Comparison of ENCODE assay signal across 11 cellular contexts in genomic region chr6:99993533-99994251, GRCh38. TPM values are rescaled to one million over a fixed set of nuclear protein-coding genes. Genes with fewer than 3 reads are reported as not detected.
DNase-seq lines count a peak whose midpoint lies in the region; ATAC-seq and TF ChIP-seq lines count a peak whose summit lies in the region.
"Had no signal": no experiment of that assay in that cellular context is flagged by ENCODE, and none has a peak within 500 bp of the region (broad histone marks: within the 10 kb centered on the region; RNA-seq: fewer than 3 reads in every experiment).

A gene with protein sequence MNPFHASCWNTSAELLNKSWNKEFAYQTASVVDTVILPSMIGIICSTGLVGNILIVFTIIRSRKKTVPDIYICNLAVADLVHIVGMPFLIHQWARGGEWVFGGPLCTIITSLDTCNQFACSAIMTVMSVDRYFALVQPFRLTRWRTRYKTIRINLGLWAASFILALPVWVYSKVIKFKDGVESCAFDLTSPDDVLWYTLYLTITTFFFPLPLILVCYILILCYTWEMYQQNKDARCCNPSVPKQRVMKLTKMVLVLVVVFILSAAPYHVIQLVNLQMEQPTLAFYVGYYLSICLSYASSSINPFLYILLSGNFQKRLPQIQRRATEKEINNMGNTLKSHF (minus strand): TSS chr6:99994223. CDS start chr6:99956147, 38,076 bp downstream.

- peaks cover 4% of the 10 kb centered on the region for H3K27me3 ChIP-seq in mammary epithelial cell (ENCODE audit: insufficient read depth, low read length)
- H3K27me3 ChIP-seq in aorta (ENCODE audit: control insufficient read depth in 1 of 2, insufficient read depth in 2 of 2, low read length in 1 of 2), result peaks cover 0 to 2% of the 10 kb centered on the region in 2 donors
- peaks cover 4% of the 10 kb centered on the region for H3K27me3 ChIP-seq in CD8-positive, alpha-beta memory T cell (ENCODE audit: insufficient read depth, low read length, poor library complexity, severe bottlenecking)

- no peaks in the 10 kb centered on the region for H4K20me1 ChIP-seq in mammary epithelial cell (ENCODE audit: insufficient read depth, low read length)

- no peak for DNase-seq in mammary epithelial cell
- peak; percentile 66 for DNase-seq in left kidney (ENCODE audit: low read depth, low spot score)
- DNase-seq in stimulated activated naive CD8-positive, alpha-beta T cell treated with anti-CD3 and anti-CD28 coated beads, Interleukin-15, Interleukin-2, amounts not matched to agents 100 U/mL and 50 U/mL, for 24 hours, result peak; percentile 2
- no peak for DNase-seq in aorta
- DNase-seq in activated naive CD4-positive, alpha-beta T cell treated with anti-CD3 and anti-CD28 coated beads for 36 hours, result no peak
- DNase-seq in CD8-positive, alpha-beta memory T cell, result no peak
- DNase-seq in Right ventricle myocardium inferior (ENCODE audit: missing footprints), result no peak
- DNase-seq: DMS153, hippocampal formation had no signal

- no peak within 1 kb of the TSS for H3K27ac Mint-ChIP-seq in activated naive CD4-positive, alpha-beta T cell treated with anti-CD3 and anti-CD28 coated beads for 36 hours
- H3K27ac Mint-ChIP-seq in CD8-positive, alpha-beta memory T cell, result peak within 1 kb of the TSS in 1 of 8 donors; percentile 17

- H3K4me3 ChIP-seq in HEK293 (ENCODE audit: low read depth, low read length) (peak within 1 kb of the TSS; percentile 36), mammary epithelial cell (replicated peaks in 1 of 3; ENCODE audit: insufficient read depth in 1 of 3, low read depth in 2 of 3, low read length in 3 of 3) (peak within 1 kb of the TSS; percentile 37 to 53 (median 41)), aorta (ENCODE audit: low read length in 2 of 2) (no peak within 1 kb of the TSS)
- H3K4me3 ChIP-seq in CD8-positive, alpha-beta memory T cell (ENCODE audit: low read length), result no peak within 1 kb of the TSS

- POLR2A ChIA-PET in HEK293 (lab: Yijun Ruan, JAX), result no interaction called here
- POLR2A ChIA-PET in CD8-positive, alpha-beta memory T cell (lab: Charles Lee), result no interaction called here

- peak within 1 kb of the TSS; percentile 90 for H2AFZ ChIP-seq in mammary epithelial cell (ENCODE audit: low read depth, low read length)

- no peaks in the 10 kb centered on the region for H3K36me3 Mint-ChIP-seq in activated naive CD4-positive, alpha-beta T cell treated with anti-CD3 and anti-CD28 coated beads for 36 hours (ENCODE audit: low read depth)
- no peaks in the 10 kb centered on the region for H3K36me3 Mint-ChIP-seq in CD8-positive, alpha-beta memory T cell

- dilution Hi-C loops in mammary epithelial cell (cut with HindIII; ENCODE audit: low sequenced_read_pairs), result no loop called here

- no peak for ATAC-seq in stimulated activated naive CD8-positive, alpha-beta T cell treated with anti-CD3 and anti-CD28 coated beads, Interleukin-15, Interleukin-2, amounts not matched to agents 100 U/mL and 50 U/mL, for 24 hours
- ATAC-seq in aorta (ENCODE audit: low FRiP score) (no peak), Right ventricle myocardium inferior (no peak)

- H3K4me1 ChIP-seq in HEK293 (ENCODE audit: control insufficient read depth, insufficient read depth, low read length) (no peaks in the 10 kb centered on the region), mammary epithelial cell (ENCODE audit: insufficient read depth, low read length) (peaks cover 16% of the 10 kb centered on the region), aorta (ENCODE audit: control insufficient read depth in 1 of 2, insufficient read depth in 2 of 2, low read length in 2 of 2) (no peaks in the 10 kb centered on the region)
- no peaks in the 10 kb centered on the region for H3K4me1 ChIP-seq in CD8-positive, alpha-beta memory T cell (ENCODE audit: insufficient read depth, low read length)

- H3K4me2 ChIP-seq in mammary epithelial cell (ENCODE audit: insufficient read depth, low read depth, low read length), result peak within 1 kb of the TSS; percentile 95

- intact Hi-C loops in mammary epithelial cell (cut with micrococcal nuclease) (no loop called here), aorta (cut with DNase I) (no loop called here), Right ventricle myocardium inferior (cut with DNase I) (no loop called here)
- intact Hi-C loops in activated naive CD4-positive, alpha-beta T cell treated with anti-CD3 and anti-CD28 coated beads for 36 hours (cut with micrococcal nuclease), result no loop called here

- no peaks in the 10 kb centered on the region for H3K4me1 Mint-ChIP-seq in activated naive CD4-positive, alpha-beta T cell treated with anti-CD3 and anti-CD28 coated beads for 36 hours (ENCODE audit: low read depth)
- H3K4me1 Mint-ChIP-seq in CD8-positive, alpha-beta memory T cell, result peaks cover 0 to 4% (median 2%) of the 10 kb centered on the region in 3 donors

- H3K9ac ChIP-seq in mammary epithelial cell (ENCODE audit: insufficient read depth, low read length), result no peak within 1 kb of the TSS

- no TSS peak for BruUV-seq in mammary epithelial cell (replicated peaks; lab: Mats Ljungman, UMichigan)

- H3K4me3 Mint-ChIP-seq in activated naive CD4-positive, alpha-beta T cell treated with anti-CD3 and anti-CD28 coated beads for 36 hours, result no peak within 1 kb of the TSS
- no peak within 1 kb of the TSS for H3K4me3 Mint-ChIP-seq in CD8-positive, alpha-beta memory T cell

- H3K9me3 Mint-ChIP-seq in activated naive CD4-positive, alpha-beta T cell treated with anti-CD3 and anti-CD28 coated beads for 36 hours, result no peaks in the 10 kb centered on the region
- no peaks in the 10 kb centered on the region for H3K9me3 Mint-ChIP-seq in CD8-positive, alpha-beta memory T cell

- H3K36me3 ChIP-seq in HEK293 (ENCODE audit: control insufficient read depth in 2 of 2, insufficient read depth in 1 of 2, low read length in 2 of 2) (no peaks in the 10 kb centered on the region), mammary epithelial cell (ENCODE audit: insufficient read depth, low read length) (no peaks in the 10 kb centered on the region), aorta (ENCODE audit: control insufficient read depth in 1 of 2, insufficient read depth in 2 of 2, low read length in 1 of 2) (no peaks in the 10 kb centered on the region)
- H3K36me3 ChIP-seq in CD8-positive, alpha-beta memory T cell (ENCODE audit: insufficient read depth, low read length), result no peaks in the 10 kb centered on the region

- WGBS in mammary epithelial cell (ENCODE audit: low coverage, missing lambda C conversion rate), result 11% methylated on average over 30 of the region's 64 CpGs
- WGBS in aorta, 2 donors, result 2% methylated on average over 62 to 64 of the region's 64 CpGs

- H3K27ac ChIP-seq in HEK293 (ENCODE audit: extremely low read depth, low read depth, low read length) (no peak within 1 kb of the TSS; the same call in 1 of the 2 replicates), mammary epithelial cell (ENCODE audit: insufficient read depth, low read depth, low read length) (no peak within 1 kb of the TSS), aorta (ENCODE audit: low read depth in 1 of 2, low read length in 2 of 2) (no peak within 1 kb of the TSS)
- no peak within 1 kb of the TSS for H3K27ac ChIP-seq in CD8-positive, alpha-beta memory T cell (ENCODE audit: low read depth, low read length)

- H3K79me2 ChIP-seq in mammary epithelial cell (ENCODE audit: insufficient read depth, low read length), result no peaks in the 10 kb centered on the region

- in situ Hi-C loops in mammary epithelial cell (cut with MboI; ENCODE audit: low sequenced_read_pairs in 2 of 2), result no loop called here

- H3K9me3 ChIP-seq in HEK293 (ENCODE audit: control insufficient read depth, insufficient read depth, low read depth, low read length), result no peaks in the 10 kb centered on the region
- no peaks in the 10 kb centered on the region for H3K9me3 ChIP-seq in mammary epithelial cell (replicated peaks; ENCODE audit: insufficient read depth, low read length)
- H3K9me3 ChIP-seq in aorta (ENCODE audit: control insufficient read depth, low read length), result no peaks in the 10 kb centered on the region
- no peaks in the 10 kb centered on the region for H3K9me3 ChIP-seq in CD8-positive, alpha-beta memory T cell (ENCODE audit: low read length)

- TF ChIP-seq CTCF in HEK293 (tag by site-specific recombination; IDR thresholded peaks at IDR 0.05), result no peak
- no peak for TF ChIP-seq CTCF in mammary epithelial cell (conservative IDR thresholded peaks at IDR 0.05 in 1 of 2, IDR thresholded peaks at IDR 0.05 in 1 of 2; ENCODE audit: extremely low read depth in 1 of 2, insufficient read depth in 1 of 2, low read depth in 1 of 2, low read length in 2 of 2)

- peaks cover 39% of the 10 kb centered on the region for H3K27me3 Mint-ChIP-seq in activated naive CD4-positive, alpha-beta T cell treated with anti-CD3 and anti-CD28 coated beads for 36 hours (ENCODE audit: low read depth)
- peaks cover 18 to 40% of the 10 kb centered on the region in 2 donors for H3K27me3 Mint-ChIP-seq in CD8-positive, alpha-beta memory T cell

- CTCF ChIA-PET in HEK293 (lab: Yijun Ruan, JAX), result interaction anchor here (1.3 kb wide), 1 partner anchor 9 kb away, joined by 6 read pairs; no protein-coding TSS in a partner anchor
- CTCF ChIA-PET in mammary epithelial cell (lab: Charles Lee; ENCODE audit: low non-redundant PET), result no interaction called here
- CTCF ChIA-PET in activated naive CD4-positive, alpha-beta T cell treated with anti-CD3 and anti-CD28 coated beads for 36 hours (lab: Charles Lee), result interaction anchor here (0.9 kb wide), 1 partner anchor 17 kb away, joined by 3 read pairs; no protein-coding TSS in a partner anchor
- CTCF ChIA-PET in CD8-positive, alpha-beta memory T cell (lab: Charles Lee), result interaction anchor here (1.6 kb wide), 1 partner anchor 8 kb away, joined by 5 read pairs; no protein-coding TSS in a partner anchor

TF ChIP-seq in HEK293, 187 proteins besides CTCF, POLR2A, EP300 and RAD21 (continues in another document):
- TF ChIP-seq ZBTB6 (tag by site-specific recombination; IDR thresholded peaks at IDR 0.05) (no peak), ZNF600 (tag by site-specific recombination; IDR thresholded peaks at IDR 0.05) (no peak), ZNF747 (tag by site-specific recombination; IDR thresholded peaks at IDR 0.05) (no peak)

RNA-seq across cellular contexts. Expression of the gene that starts here (rescaled TPM):
- total RNA-seq in mammary epithelial cell, result not detected
- not detected for polyA plus RNA-seq in mammary epithelial cell
- not detected for polyA minus RNA-seq in mammary epithelial cell
- not detected for total RNA-seq in aorta
- polyA plus RNA-seq in aorta, result not detected
- total RNA-seq in activated naive CD4-positive, alpha-beta T cell treated with anti-CD3 and anti-CD28 coated beads for 36 hours, result not detected
- not detected for total RNA-seq in CD8-positive, alpha-beta memory T cell
- polyA plus RNA-seq in CD8-positive, alpha-beta memory T cell, result not detected
- not detected for total RNA-seq in Right ventricle myocardium inferior
- total RNA-seq: cardiac septum had no signal

Comparison
In these comparisons a context has a peak if more than half of its experiments do, and no peak if none do; other contexts are left out.
1. H3K4me3 ChIP-seq: peak in HEK293 (single experiment) and mammary epithelial cell (3 of 3); none in aorta (0 of 2) and CD8-positive, alpha-beta memory T cell (single experiment).
2. DNase-seq: peak in left kidney (single experiment) and stimulated activated naive CD8-positive, alpha-beta T cell treated with anti-CD3 and anti-CD28 coated beads, Interleukin-15, Interleukin-2, amounts not matched to agents 100 U/mL and 50 U/mL, for 24 hours (single experiment); none in mammary epithelial cell (single experiment), aorta (0 of 2), activated naive CD4-positive, alpha-beta T cell treated with anti-CD3 and anti-CD28 coated beads for 36 hours (single experiment), CD8-positive, alpha-beta memory T cell (0 of 5) and Right ventricle myocardium inferior (single experiment).